Comparison of ENCODE assay signal across 7 cellular contexts in genomic region chr5:141415272-141415613, GRCh38. TPM values are rescaled to one million over a fixed set of nuclear protein-coding genes. Genes with fewer than 3 reads are reported as not detected.
DNase-seq lines count a peak whose midpoint lies in the region; ATAC-seq, FAIRE-seq and TF ChIP-seq lines count a peak whose summit lies in the region.
"Not testable (repeated sequence)": the region's sequence is repeated elsewhere in the genome, so short reads cannot be mapped to it uniquely, and the experiment has no call there.
"Had no signal": no experiment of that assay in that cellular context is flagged by ENCODE, and none has a peak within 500 bp of the region (broad histone marks: within the 10 kb centered on the region; RNA-seq: fewer than 3 reads in every experiment).

No MANE protein-coding gene starts in this region.

- H3K9me1 ChIP-seq in K562 (ENCODE audit: control insufficient read depth, insufficient read depth, low read length): not testable (repeated sequence)

- not testable (repeated sequence) for H3K9me3 ChIP-seq in K562 (replicated peaks; ENCODE audit: control insufficient read depth, insufficient read depth, low read depth, low read length)

- peaks cover 15% of the 10 kb centered on the region for H3K4me1 Mint-ChIP-seq in T-helper 2 cell treated with Interferon-gamma antibody and Interleukin-4, amounts not matched to agents 5 μg/mL and 100 μg/mL, for 36 hours (ENCODE audit: low read depth)
- H3K4me1 Mint-ChIP-seq in activated T-cell treated with anti-CD3 and anti-CD28 coated beads, Interleukin-2, amount 50 U/mL, for 72 hours (ENCODE audit: low read depth): peaks cover 32% of the 10 kb centered on the region
- H3K4me1 Mint-ChIP-seq in naive B cell: peaks cover 9 to 28% (median 18%) of the 10 kb centered on the region in 3 donors

- BruUV-seq in K562 (replicated peaks; lab: Mats Ljungman, UMichigan): not testable (repeated sequence)

- H3K27me3 Mint-ChIP-seq in T-helper 2 cell treated with Interferon-gamma antibody and Interleukin-4, amounts not matched to agents 5 μg/mL and 100 μg/mL, for 36 hours (ENCODE audit: low read depth): peaks cover 57% of the 10 kb centered on the region
- peaks cover 80% of the 10 kb centered on the region for H3K27me3 Mint-ChIP-seq in activated T-cell treated with anti-CD3 and anti-CD28 coated beads, Interleukin-2, amount 50 U/mL, for 72 hours (ENCODE audit: low read depth)
- peaks cover 59 to 68% (median 63%) of the 10 kb centered on the region in 3 donors for H3K27me3 Mint-ChIP-seq in naive B cell

- TF ChIP-seq CTCF in GM06990 (IDR thresholded peaks at IDR 0.05; ENCODE audit: insufficient read depth, low read length, poor library complexity, severe bottlenecking); K562 (IDR thresholded peaks at IDR 0.05 in 2 of 3, conservative IDR thresholded peaks at IDR 0.05 in 1 of 3; ENCODE audit: insufficient read depth in 2 of 3, low read depth in 1 of 3, low read length in 3 of 3): not testable (repeated sequence)

- peaks cover 22% of the 10 kb centered on the region for H3K9me3 Mint-ChIP-seq in T-helper 2 cell treated with Interferon-gamma antibody and Interleukin-4, amounts not matched to agents 5 μg/mL and 100 μg/mL, for 36 hours
- peaks cover 8 to 11% of the 10 kb centered on the region in 2 donors for H3K9me3 Mint-ChIP-seq in activated T-cell treated with anti-CD3 and anti-CD28 coated beads, Interleukin-2, amount 50 U/mL, for 72 hours
- H3K9me3 Mint-ChIP-seq in naive B cell: peaks cover 9 to 64% (median 46%) of the 10 kb centered on the region in 7 donors

- TF ChIP-seq POLR2A in K562 (conservative IDR thresholded peaks at IDR 0.05): not testable (repeated sequence)

- CTCF ChIA-PET in K562 (lab: Yijun Ruan, JAX; ENCODE audit: low intra/inter-chr PET ratio): interaction anchor here (0.6 kb wide), 1 partner anchor 77 kb away, joined by 3 read pairs; no protein-coding TSS in a partner anchor

- H3K27me3 ChIP-seq in GM06990 (replicated peaks; ENCODE audit: control insufficient read depth, insufficient read depth, low read length): not testable (repeated sequence)
- H3K27me3 ChIP-seq in K562 (ENCODE audit: control insufficient read depth in 2 of 2, insufficient read depth in 2 of 2, low read length in 2 of 2): peaks cover 7 to 33% of the 10 kb centered on the region in 2 experiments; a peak in 4 of 5 replicates

- H3K79me2 ChIP-seq in K562 (ENCODE audit: control insufficient read depth, insufficient read depth, low read length): not testable (repeated sequence)

- H3K4me3 Mint-ChIP-seq in T-helper 2 cell treated with Interferon-gamma antibody and Interleukin-4, amounts not matched to agents 5 μg/mL and 100 μg/mL, for 36 hours: peak overlapping the region; percentile 7
- peak overlapping the region; percentile 37 to 59 for H3K4me3 Mint-ChIP-seq in activated T-cell treated with anti-CD3 and anti-CD28 coated beads, Interleukin-2, amount 50 U/mL, for 72 hours
- peak overlapping the region in 5 of 8 donors; percentile 7 to 68 (median 46) for H3K4me3 Mint-ChIP-seq in naive B cell

- not testable (repeated sequence) for TF ChIP-seq EP300 in K562 (IDR thresholded peaks at IDR 0.05; ENCODE audit: low read length)

- in situ Hi-C loops in K562 (cut with MboI): not testable (repeated sequence)

- not testable (repeated sequence) for H3K27ac ChIP-seq in K562 (ENCODE audit: extremely low read depth, low read depth, low read length)

- not testable (repeated sequence) for H2AFZ ChIP-seq in K562 (ENCODE audit: low read depth, low read length)

- H3K27ac Mint-ChIP-seq in T-helper 2 cell treated with Interferon-gamma antibody and Interleukin-4, amounts not matched to agents 5 μg/mL and 100 μg/mL, for 36 hours; activated T-cell treated with anti-CD3 and anti-CD28 coated beads, Interleukin-2, amount 50 U/mL, for 72 hours: not testable (repeated sequence)
- H3K27ac Mint-ChIP-seq in naive B cell: peak overlapping the region in 3 of 6 donors; percentile 36 to 60 (median 53)

- DNase-seq in GM06990 (ENCODE audit: extremely low read depth, insufficient read length); T-helper 2 cell treated with Interferon-gamma antibody and Interleukin-4, amounts not matched to agents 5 μg/mL and 100 μg/mL, for 36 hours (ENCODE audit: low spot score); activated T-cell treated with anti-CD3 and anti-CD28 coated beads, Interleukin-2, amount 50 U/mL, for 72 hours; K562 (ENCODE audit: extremely low read depth in 1 of 4, low spot score in 3 of 4); naive B cell: not testable (repeated sequence)
- DNase-seq in posterior vena cava (ENCODE audit: low spot score): peak; percentile 72

- FAIRE-seq in K562 (lab: Jason Lieb, UNC): not testable (repeated sequence)

- H3K4me2 ChIP-seq in K562 (ENCODE audit: insufficient read depth, low read length): not testable (repeated sequence)

- H3K4me3 ChIP-seq in GM06990 (replicated peaks; ENCODE audit: low read depth, low read length): peak overlapping the region; percentile 39
- H3K4me3 ChIP-seq in K562: not testable (repeated sequence)

- ATAC-seq in activated T-cell treated with anti-CD3 and anti-CD28 coated beads, Interleukin-2, amount 50 U/mL, for 72 hours (replicated peaks in 1 of 2); K562; naive B cell (ENCODE audit: low read depth in 2 of 2): not testable (repeated sequence)

- POLR2A ChIA-PET in K562 (lab: Yijun Ruan, JAX): not testable (repeated sequence)

- not testable (repeated sequence) for H3K36me3 Mint-ChIP-seq in T-helper 2 cell treated with Interferon-gamma antibody and Interleukin-4, amounts not matched to agents 5 μg/mL and 100 μg/mL, for 36 hours (ENCODE audit: low read depth)
- H3K36me3 Mint-ChIP-seq in activated T-cell treated with anti-CD3 and anti-CD28 coated beads, Interleukin-2, amount 50 U/mL, for 72 hours (ENCODE audit: insufficient read depth in 2 of 2): peaks cover 19 to 28% of the 10 kb centered on the region in 2 donors
- peaks cover 33 to 39% of the 10 kb centered on the region in 2 donors for H3K36me3 Mint-ChIP-seq in naive B cell

- not testable (repeated sequence) for H3K36me3 ChIP-seq in GM06990 (ENCODE audit: control insufficient read depth, insufficient read depth, low read length); K562 (ENCODE audit: control insufficient read depth, insufficient read depth, low read length)

- peaks cover 0 to 26% of the 10 kb centered on the region in 2 experiments; a peak in 2 of 5 replicates for H3K4me1 ChIP-seq in K562 (replicated peaks in 1 of 2; ENCODE audit: control insufficient read depth in 2 of 2, insufficient read depth in 2 of 2, low read length in 2 of 2)

- H3K9ac ChIP-seq in K562 (ENCODE audit: insufficient read depth in 1 of 2, low read depth in 2 of 2, low read length in 2 of 2): not testable (repeated sequence)

- not testable (repeated sequence) for H4K20me1 ChIP-seq in K562 (replicated peaks; ENCODE audit: control insufficient read depth, insufficient read depth, low read length)

- 9% methylated on average over 25 of the region's 25 CpGs for WGBS in K562 (ENCODE audit: insufficient coverage, low coverage, missing lambda C conversion rate)

- TF ChIP-seq RAD21 in K562 (CRISPR knock-in tag; conservative IDR thresholded peaks at IDR 0.05 in 1 of 2, IDR thresholded peaks at IDR 0.05 in 1 of 2): not testable (repeated sequence)

- intact Hi-C loops in K562 (cut with micrococcal nuclease): not testable (repeated sequence)
- intact Hi-C loops in posterior vena cava (cut with DNase I): loop anchor here (10.0 kb wide), 2 partner anchors 140 to 150 kb away; no protein-coding TSS in a partner anchor

RNA-seq across cellular contexts. Expression of gene PCDHGB7, which starts 2.2 kb away (rescaled TPM):
- total RNA-seq in activated T-cell treated with anti-CD3 and anti-CD28 coated beads, Interleukin-2, amount 50 U/mL, for 72 hours: under 1 TPM in 1 of 2 donors, not detected in 1; 0.17 TPM
- 0.14 and 0.23 TPM in 2 replicates for total RNA-seq in K562 (2011; cell fraction: chromatin; rRNA removed; ENCODE audit: low replicate concordance)
- total RNA-seq in K562 (2011; cell fraction: nucleolus; rRNA removed): 0.17 TPM in 1 of 2 replicates, not detected in the other
- not detected in 2 replicates for total RNA-seq in K562 (2011; cell fraction: nucleoplasm; rRNA removed)
- total RNA-seq in K562 (2014; rRNA removed): 0.04 TPM in 1 of 2 replicates, not detected in the other
- not detected in 2 replicates for total RNA-seq in K562 (2014; rRNA removed; fragmentation: Illumina TruSeq; extraction: Trizol)
- 0.08 TPM in 1 of 2 replicates, not detected in the other for total RNA-seq in K562 (2015; rRNA removed; fragmentation: Illumina TruSeq; extraction: Trizol)
- total RNA-seq in K562 (2021): 0.04 and 0.09 TPM in 2 replicates
- polyA plus RNA-seq in K562 (2011; rRNA removed): not detected in 2 replicates
- not detected in 2 replicates for polyA plus RNA-seq in K562 (2011; cell fraction: cytosol; rRNA removed)
- 0.27 TPM in 1 of 2 replicates, not detected in the other for polyA plus RNA-seq in K562 (2011; cell fraction: nucleus; rRNA removed)
- polyA plus RNA-seq in K562 (2012): not detected in 2 replicates
- polyA plus RNA-seq in K562 (2014; fragmentation: Illumina TruSeq; extraction: Trizol): not detected in 2 replicates
- not detected for polyA plus RNA-seq in K562 (2014; fragmentation: Nextera tagmentation; extraction: Ambion mirVana)
- not detected in 2 replicates for polyA plus RNA-seq in K562 (2014; rRNA removed)
- 0.07 TPM in 1 of 2 replicates, not detected in the other for polyA minus RNA-seq in K562 (2011; rRNA and poly(A)+ RNA removed)
- polyA minus RNA-seq in K562 (2011; cell fraction: cytosol; rRNA and poly(A)+ RNA removed): not detected in 2 replicates
- polyA minus RNA-seq in K562 (2011; cell fraction: nucleus; rRNA and poly(A)+ RNA removed): 0.11 and 0.13 TPM in 2 replicates
- not detected for polyA plus RNA-seq in naive B cell (ENCODE audit: low read depth in 6 of 6)
- total RNA-seq in posterior vena cava: 10 to 100 TPM; 12.2 to 17.1 TPM

RNA-seq across cellular contexts. Expression of gene PCDHGA10, which starts 2.5 kb away (rescaled TPM):
- under 1 TPM; 0.12 TPM for total RNA-seq in activated T-cell treated with anti-CD3 and anti-CD28 coated beads, Interleukin-2, amount 50 U/mL, for 72 hours
- total RNA-seq in K562 (2011; cell fraction: chromatin; rRNA removed; ENCODE audit: low replicate concordance): 0.21 and 0.33 TPM in 2 replicates
- total RNA-seq in K562 (2011; cell fraction: nucleolus; rRNA removed): 0.13 and 0.17 TPM in 2 replicates
- 0.15 TPM in 2 replicates for total RNA-seq in K562 (2011; cell fraction: nucleoplasm; rRNA removed)
- total RNA-seq in K562 (2014; rRNA removed): 0.04 and 0.05 TPM in 2 replicates
- total RNA-seq in K562 (2014; rRNA removed; fragmentation: Illumina TruSeq; extraction: Trizol): 0.06 and 0.07 TPM in 2 replicates
- total RNA-seq in K562 (2015; rRNA removed; fragmentation: Illumina TruSeq; extraction: Trizol): 0.08 and 0.11 TPM in 2 replicates
- total RNA-seq in K562 (2021): 0.07 and 0.13 TPM in 2 replicates
- polyA plus RNA-seq in K562 (2011; rRNA removed): 0.03 TPM in 1 of 2 replicates, not detected in the other
- 0.03 TPM in 1 of 2 replicates, not detected in the other for polyA plus RNA-seq in K562 (2011; cell fraction: cytosol; rRNA removed)
- polyA plus RNA-seq in K562 (2011; cell fraction: nucleus; rRNA removed): 0.06 and 0.17 TPM in 2 replicates
- 0.05 and 0.15 TPM in 2 replicates for polyA plus RNA-seq in K562 (2012)
- polyA plus RNA-seq in K562 (2014; fragmentation: Illumina TruSeq; extraction: Trizol): 0.06 TPM in 1 of 2 replicates, not detected in the other
- polyA plus RNA-seq in K562 (2014; fragmentation: Nextera tagmentation; extraction: Ambion mirVana): under 1 TPM; 0.01 to 0.04 TPM
- polyA plus RNA-seq in K562 (2014; rRNA removed): 0.01 TPM in 1 of 2 replicates, not detected in the other
- polyA minus RNA-seq in K562 (2011; rRNA and poly(A)+ RNA removed): 0.14 TPM in 1 of 2 replicates, not detected in the other
- not detected in 2 replicates for polyA minus RNA-seq in K562 (2011; cell fraction: cytosol; rRNA and poly(A)+ RNA removed)
- polyA minus RNA-seq in K562 (2011; cell fraction: nucleus; rRNA and poly(A)+ RNA removed): 0.13 TPM in 1 of 2 replicates, not detected in the other
- under 1 TPM in 1 of 6 donors, not detected in 5; 0.05 TPM for polyA plus RNA-seq in naive B cell (ENCODE audit: low read depth in 6 of 6)
- 1 to 10 TPM; 5.7 to 6.6 TPM for total RNA-seq in posterior vena cava

RNA-seq across cellular contexts. Expression of gene PCDHGA11, which starts 5.6 kb away (rescaled TPM):
- total RNA-seq in activated T-cell treated with anti-CD3 and anti-CD28 coated beads, Interleukin-2, amount 50 U/mL, for 72 hours: under 1 TPM in 1 of 2 donors, not detected in 1; 0.22 TPM
- 0.14 and 0.32 TPM in 2 replicates for total RNA-seq in K562 (2011; cell fraction: chromatin; rRNA removed; ENCODE audit: low replicate concordance)
- total RNA-seq in K562 (2011; cell fraction: nucleolus; rRNA removed): 0.33 TPM in 1 of 2 replicates, not detected in the other
- total RNA-seq in K562 (2011; cell fraction: nucleoplasm; rRNA removed): 0.15 and 0.23 TPM in 2 replicates
- total RNA-seq in K562 (2014; rRNA removed) (0.04 and 0.05 TPM in 2 replicates), K562 (2014; rRNA removed; fragmentation: Illumina TruSeq; extraction: Trizol) (0.04 and 0.06 TPM in 2 replicates), K562 (2015; rRNA removed; fragmentation: Illumina TruSeq; extraction: Trizol) (0.07 and 0.08 TPM in 2 replicates), K562 (2021) (0.04 TPM in 1 of 2 replicates, not detected in the other), posterior vena cava (1 to 10 TPM; 4.6 to 4.8 TPM)
- polyA plus RNA-seq in K562 (2011; rRNA removed) (0.01 TPM in 1 of 2 replicates, not detected in the other), K562 (2014; fragmentation: Illumina TruSeq; extraction: Trizol) (0.04 TPM in 1 of 2 replicates, not detected in the other), K562 (2014; fragmentation: Nextera tagmentation; extraction: Ambion mirVana) (not detected), K562 (2014; rRNA removed) (not detected in 2 replicates), naive B cell (ENCODE audit: low read depth in 6 of 6) (not detected)
- 0.01 and 0.03 TPM in 2 replicates for polyA plus RNA-seq in K562 (2011; cell fraction: cytosol; rRNA removed)
- polyA plus RNA-seq in K562 (2011; cell fraction: nucleus; rRNA removed): 0.23 TPM in 1 of 2 replicates, not detected in the other
- 0.03 TPM in 1 of 2 replicates, not detected in the other for polyA plus RNA-seq in K562 (2012)
- polyA minus RNA-seq in K562 (2011; rRNA and poly(A)+ RNA removed): 0.12 and 0.18 TPM in 2 replicates
- polyA minus RNA-seq in K562 (2011; cell fraction: cytosol; rRNA and poly(A)+ RNA removed): not detected in 2 replicates
- polyA minus RNA-seq in K562 (2011; cell fraction: nucleus; rRNA and poly(A)+ RNA removed): 0.11 and 0.13 TPM in 2 replicates

RNA-seq across cellular contexts. Expression of gene PCDHGB6, which starts 7.4 kb away (rescaled TPM):
- total RNA-seq in activated T-cell treated with anti-CD3 and anti-CD28 coated beads, Interleukin-2, amount 50 U/mL, for 72 hours: under 1 TPM in 1 of 2 donors, not detected in 1; 0.09 TPM
- 0.14 and 0.35 TPM in 2 replicates for total RNA-seq in K562 (2011; cell fraction: chromatin; rRNA removed; ENCODE audit: low replicate concordance)
- total RNA-seq in K562 (2011; cell fraction: nucleolus; rRNA removed): 0.17 and 0.26 TPM in 2 replicates
- 0.15 and 0.31 TPM in 2 replicates for total RNA-seq in K562 (2011; cell fraction: nucleoplasm; rRNA removed)
- total RNA-seq in K562 (2014; rRNA removed): 0.09 TPM in 1 of 2 replicates, not detected in the other
- 0.06 and 0.07 TPM in 2 replicates for total RNA-seq in K562 (2014; rRNA removed; fragmentation: Illumina TruSeq; extraction: Trizol)
- 0.08 and 0.11 TPM in 2 replicates for total RNA-seq in K562 (2015; rRNA removed; fragmentation: Illumina TruSeq; extraction: Trizol)
- total RNA-seq in K562 (2021): 0.11 TPM in 2 replicates
- 0.01 and 0.04 TPM in 2 replicates for polyA plus RNA-seq in K562 (2011; rRNA removed)
- 0.09 TPM in 1 of 2 replicates, not detected in the other for polyA plus RNA-seq in K562 (2011; cell fraction: cytosol; rRNA removed)
- 0.07 and 0.46 TPM in 2 replicates for polyA plus RNA-seq in K562 (2011; cell fraction: nucleus; rRNA removed)
- polyA plus RNA-seq in K562 (2012): 0.01 and 0.18 TPM in 2 replicates
- not detected in 2 replicates for polyA plus RNA-seq in K562 (2014; fragmentation: Illumina TruSeq; extraction: Trizol)
- under 1 TPM; 0.01 to 0.03 TPM for polyA plus RNA-seq in K562 (2014; fragmentation: Nextera tagmentation; extraction: Ambion mirVana)
- polyA plus RNA-seq in K562 (2014; rRNA removed): 0.07 TPM in 1 of 2 replicates, not detected in the other
- polyA minus RNA-seq in K562 (2011; rRNA and poly(A)+ RNA removed): 0.09 and 0.11 TPM in 2 replicates
- polyA minus RNA-seq in K562 (2011; cell fraction: cytosol; rRNA and poly(A)+ RNA removed): not detected in 2 replicates
- 0.11 and 0.40 TPM in 2 replicates for polyA minus RNA-seq in K562 (2011; cell fraction: nucleus; rRNA and poly(A)+ RNA removed)
- under 1 TPM in 2 of 6 donors, not detected in 4; 0.11 to 0.17 TPM for polyA plus RNA-seq in naive B cell (ENCODE audit: low read depth in 6 of 6)
- 1 to 10 TPM; 6.7 to 8.5 TPM for total RNA-seq in posterior vena cava
- total RNA-seq: PC-9 had no signal

RNA-seq across cellular contexts. Expression of gene PCDHGA9, which starts 12.7 kb away (rescaled TPM):
- under 1 TPM; 0.09 to 0.10 TPM for total RNA-seq in activated T-cell treated with anti-CD3 and anti-CD28 coated beads, Interleukin-2, amount 50 U/mL, for 72 hours
- total RNA-seq in K562 (2011; cell fraction: chromatin; rRNA removed; ENCODE audit: low replicate concordance): 0.46 and 0.51 TPM in 2 replicates
- total RNA-seq in K562 (2011; cell fraction: nucleolus; rRNA removed): 0.50 and 0.53 TPM in 2 replicates
- 0.37 and 1.1 TPM in 2 replicates for total RNA-seq in K562 (2011; cell fraction: nucleoplasm; rRNA removed)
- 0.09 TPM in 1 of 2 replicates, not detected in the other for total RNA-seq in K562 (2014; rRNA removed)
- 0.06 and 0.15 TPM in 2 replicates for total RNA-seq in K562 (2014; rRNA removed; fragmentation: Illumina TruSeq; extraction: Trizol)
- total RNA-seq in K562 (2015; rRNA removed; fragmentation: Illumina TruSeq; extraction: Trizol): 0.11 TPM in 2 replicates
- 0.18 and 0.20 TPM in 2 replicates for total RNA-seq in K562 (2021)
- 0.11 TPM in 1 of 2 replicates, not detected in the other for polyA plus RNA-seq in K562 (2011; rRNA removed)
- polyA plus RNA-seq in K562 (2011; cell fraction: cytosol; rRNA removed): 0.04 TPM in 1 of 2 replicates, not detected in the other
- polyA plus RNA-seq in K562 (2011; cell fraction: nucleus; rRNA removed): 0.06 and 0.71 TPM in 2 replicates
- polyA plus RNA-seq in K562 (2012): 0.04 and 0.11 TPM in 2 replicates
- polyA plus RNA-seq in K562 (2014; fragmentation: Illumina TruSeq; extraction: Trizol): 0.07 TPM in 1 of 2 replicates, not detected in the other
- polyA plus RNA-seq in K562 (2014; fragmentation: Nextera tagmentation; extraction: Ambion mirVana): not detected
- 0.03 TPM in 1 of 2 replicates, not detected in the other for polyA plus RNA-seq in K562 (2014; rRNA removed)
- 0.15 and 0.35 TPM in 2 replicates for polyA minus RNA-seq in K562 (2011; rRNA and poly(A)+ RNA removed)
- polyA minus RNA-seq in K562 (2011; cell fraction: cytosol; rRNA and poly(A)+ RNA removed): not detected in 2 replicates
- polyA minus RNA-seq in K562 (2011; cell fraction: nucleus; rRNA and poly(A)+ RNA removed): 0.11 and 0.54 TPM in 2 replicates
- polyA plus RNA-seq in naive B cell (ENCODE audit: low read depth in 6 of 6): under 1 TPM in 1 of 6 donors, not detected in 5; 0.25 TPM
- total RNA-seq in posterior vena cava: 1 to 10 TPM; 5.6 to 7.2 TPM
- total RNA-seq: PC-9 had no signal

Comparison
In these comparisons a context has a peak if more than half of its experiments do, and no peak if none do; other contexts are left out.
1. RNA of gene PCDHGB7, which starts 2.2 kb away (total RNA-seq): 12.2 to 17.1 TPM in posterior vena cava; 0.17 TPM in activated T-cell treated with anti-CD3 and anti-CD28 coated beads, Interleukin-2, amount 50 U/mL, for 72 hours and 0.04 to 0.23 TPM in K562; every median in the first group is over 10 times any median in the second.
2. RNA of gene PCDHGA10, which starts 2.5 kb away (total RNA-seq): 5.7 to 6.6 TPM in posterior vena cava; 0.12 TPM in activated T-cell treated with anti-CD3 and anti-CD28 coated beads, Interleukin-2, amount 50 U/mL, for 72 hours and 0.04 to 0.33 TPM in K562; every median in the first group is over 4 times any median in the second.
3. RNA of gene PCDHGA11, which starts 5.6 kb away (total RNA-seq): 4.6 to 4.8 TPM in posterior vena cava; 0.22 TPM in activated T-cell treated with anti-CD3 and anti-CD28 coated beads, Interleukin-2, amount 50 U/mL, for 72 hours and 0.04 to 0.33 TPM in K562; every median in the first group is over 4 times any median in the second.
4. Peak in every context shown above with its lines, with median percentiles within 50 percentile points of each other: H3K4me3 Mint-ChIP-seq.